ENCODE assay signal across 8 cellular contexts in genomic region chr17:21275579-21276339, GRCh38. TPM values are rescaled to one million over a fixed set of nuclear protein-coding genes. Genes with fewer than 3 reads are reported as not detected.
A peak's percentile ranks its signal among the peaks of the same experiment; 100 is the strongest.
DNase-seq lines count a peak whose midpoint lies in the region; ATAC-seq and TF ChIP-seq lines count a peak whose summit lies in the region.

No MANE protein-coding gene starts in this region.

- CTCF ChIA-PET in AG04449 (lab: Yijun Ruan, JAX), result interaction anchor here (0.7 to 5.5 kb wide), 8 partner anchors 9 to 238 kb away, joined by 3 to 56 read pairs (median 15); no protein-coding TSS in a partner anchor

- POLR2A ChIA-PET in AG04449 (lab: Yijun Ruan, JAX), result interaction anchor here (0.8 to 1.6 kb wide), 4 partner anchors 10 to 109 kb away, joined by 3 to 5 read pairs (median 4); no protein-coding TSS in a partner anchor

- ATAC-seq in GM18861 (IDR thresholded peaks at IDR 0.05; ENCODE audit: unreplicated experiment), result peak; percentile 82
- ATAC-seq in HG03064 (IDR thresholded peaks at IDR 0.05; ENCODE audit: low read depth, unreplicated experiment), result peak; percentile 89
- ATAC-seq in left colon, result peak; percentile 86

- intact Hi-C loops in left colon (cut with DNase I, micrococcal nuclease), result no loop called here

- no peak for TF ChIP-seq CTCF in AG04449 (IDR thresholded peaks at IDR 0.05; ENCODE audit: insufficient read depth, low read length, missing control alignments)

- peak overlapping the region; percentile 65 for H3K4me3 ChIP-seq in AG04449 (ENCODE audit: low read depth, low read length)

- no peak for DNase-seq in AG04449 (ENCODE audit: low read depth, low spot score)
- peak; percentile 64 for DNase-seq in NCI-H2227 treated with DMSO at 0.1 percent for 48 hours (lab: John Stamatoyannopoulos, UW)
- DNase-seq in activated CD4-positive, CD25-positive, alpha-beta regulatory T cell treated with anti-CD3 and anti-CD28 coated beads, Interleukin-2, amount 50 U/mL, for 72 hours, result peak; percentile 99
- peak; percentile 67 to 78 for DNase-seq in cerebellar nuclear complex (lab: John Stamatoyannopoulos, UW)
- DNase-seq in left colon, result peak; percentile 93 to 98
- peak; percentile 93 for DNase-seq in stimulated activated CD4-positive, alpha-beta T cell treated with anti-CD3 and anti-CD28 coated beads, Interleukin-1b, Interleukin-23, amount 100 ng/mL, for 48 hours

RNA-seq across cellular contexts. Expression of gene MAP2K3, which starts 8.8 kb away (rescaled TPM):
- 10 to 100 TPM; 74.2 to 75.8 TPM for total RNA-seq in left colon

RNA-seq across cellular contexts. Expression of gene NATD1, which starts 22.5 kb away (rescaled TPM):
- 1 to 10 TPM; 3.1 to 5.6 TPM for total RNA-seq in left colon
